20 cellular contexts compared by ENCODE assay signal in genomic region chr5:50733737-50734136, GRCh38.
"Had no signal": no experiment of that assay in that cellular context is flagged by ENCODE, and none has a peak within 500 bp of the region (broad histone marks: within the 10 kb centered on the region; RNA-seq: fewer than 3 reads in every experiment).

No MANE protein-coding gene starts in this region.

- H3K27ac Mint-ChIP-seq: activated CD8-positive, alpha-beta memory T cell treated with anti-CD3 and anti-CD28 coated beads, Interleukin-2, amount 10 ng/mL, durations not matched to agents 7 days and 5 days; T-helper 2 cell treated with Interferon-gamma antibody and Interleukin-4, amounts not matched to agents 5 μg/mL and 100 μg/mL, for 36 hours had no signal

- ATAC-seq: activated CD8-positive, alpha-beta memory T cell treated with anti-CD3 and anti-CD28 coated beads, Interleukin-2, amount 10 ng/mL, durations not matched to agents 7 days and 5 days; body of pancreas; heart right ventricle; lower lobe of right lung; naive thymus-derived CD4-positive, alpha-beta T cell; right cardiac atrium; stimulated activated naive CD8-positive, alpha-beta T cell treated with anti-CD3 and anti-CD28 coated beads, Interleukin-15, Interleukin-2, amounts not matched to agents 100 U/mL and 50 U/mL, for 24 hours had no signal

- H3K4me3 Mint-ChIP-seq: activated CD8-positive, alpha-beta memory T cell treated with anti-CD3 and anti-CD28 coated beads, Interleukin-2, amount 10 ng/mL, durations not matched to agents 7 days and 5 days; T-helper 2 cell treated with Interferon-gamma antibody and Interleukin-4, amounts not matched to agents 5 μg/mL and 100 μg/mL, for 36 hours had no signal

- H3K27me3 Mint-ChIP-seq: activated CD8-positive, alpha-beta memory T cell treated with anti-CD3 and anti-CD28 coated beads, Interleukin-2, amount 10 ng/mL, durations not matched to agents 7 days and 5 days; naive thymus-derived CD4-positive, alpha-beta T cell had no signal

- H3K9me3 Mint-ChIP-seq: naive thymus-derived CD4-positive, alpha-beta T cell had no signal

- DNase-seq: activated CD4-positive, alpha-beta T cell treated with anti-CD3 and anti-CD28 coated beads for 1 hour; activated CD8-positive, alpha-beta memory T cell treated with anti-CD3 and anti-CD28 coated beads, Interleukin-2, amount 10 ng/mL, durations not matched to agents 7 days and 5 days; activated gamma-delta T cell; activated naive CD4-positive, alpha-beta T cell treated with anti-CD3 and anti-CD28 coated beads, Interleukin-2, amount 50 U/mL, for 16 hours; activated T-cell treated with anti-CD3 and anti-CD28 coated beads for 4 hours; anterior cingulate cortex; body of pancreas; dermis blood vessel endothelial cell; effector CD8-positive, alpha-beta T cell; erythroblast; foreskin fibroblast; heart right ventricle; kidney; lower lobe of right lung; naive thymus-derived CD4-positive, alpha-beta T cell; ovary; right cardiac atrium; stimulated activated CD4-positive, alpha-beta T cell treated with anti-CD3 and anti-CD28 coated beads, Interleukin-4, amount 100 ng/mL, for 24 hours; stimulated activated naive CD8-positive, alpha-beta T cell treated with anti-CD3 and anti-CD28 coated beads, Interleukin-15, Interleukin-2, amounts not matched to agents 100 U/mL and 50 U/mL, for 24 hours had no signal
